18 cellular contexts compared by ENCODE assay signal in the genomic region with DNA sequence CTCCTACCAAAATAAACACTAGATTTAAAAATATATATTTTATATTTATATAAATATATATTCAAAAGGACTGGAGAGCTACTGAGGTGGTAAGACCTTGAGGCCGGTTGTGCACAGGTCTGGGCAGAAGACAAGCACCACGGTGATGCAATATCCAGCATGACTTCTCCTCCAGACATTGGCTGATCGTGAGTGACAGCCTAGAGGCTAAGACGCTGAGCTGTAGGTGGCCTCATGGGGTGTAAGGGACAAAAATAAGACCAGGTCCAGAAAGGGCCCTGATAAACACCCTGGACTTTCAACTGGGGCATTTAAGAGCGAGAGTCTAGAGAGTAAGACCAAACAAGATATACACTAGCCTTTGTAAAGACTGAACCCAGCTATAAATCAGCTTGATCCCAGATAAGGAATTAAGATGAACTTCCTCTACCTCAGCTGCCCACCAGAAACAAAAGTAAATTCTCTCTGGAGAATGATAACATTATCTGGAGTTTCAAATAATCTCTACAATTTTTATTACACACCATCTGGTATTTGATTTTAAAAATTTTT. TPM values are rescaled to one million over a fixed set of nuclear protein-coding genes. Genes with fewer than 3 reads are reported as not detected.
"Had no signal": no experiment of that assay in that cellular context is flagged by ENCODE, and none has a peak within 500 bp of the region (broad histone marks: within the 10 kb centered on the region; RNA-seq: fewer than 3 reads in every experiment).

No MANE protein-coding gene starts in this region.

- H3K27me3 ChIP-seq: body of pancreas, pancreas, thyroid gland had no signal

- H3K9me3 ChIP-seq: body of pancreas, mucosa of descending colon, pancreas, thyroid gland had no signal

- FAIRE-seq: pancreas, urothelium cell line had no signal

- H3K27ac ChIP-seq: body of pancreas, pancreas, WERI-Rb-1 had no signal

- ATAC-seq: activated CD4-positive, alpha-beta T cell treated with anti-CD3 and anti-CD28 coated beads for 36 hours; body of pancreas; mucosa of descending colon; naive thymus-derived CD4-positive, alpha-beta T cell; pancreas had no signal

- DNase-seq: activated CD4-positive, alpha-beta T cell treated with anti-CD3 and anti-CD28 coated beads for 36 hours; activated CD8-positive, alpha-beta memory T cell treated with anti-CD3 and anti-CD28 coated beads for 24 hours; activated gamma-delta T cell treated with Interleukin-2 at 50 U/mL for 16 hours; amygdala; body of pancreas; cortex of kidney; effector memory CD4-positive, alpha-beta T cell; foreskin melanocyte; kidney glomerular epithelial cell; left ventricle myocardium superior; mucosa of descending colon; naive thymus-derived CD4-positive, alpha-beta T cell; pancreas; T1000; thyroid gland; WERI-Rb-1 had no signal

- H3K4me3 ChIP-seq: body of pancreas, mucosa of descending colon, pancreas, thyroid gland had no signal

- H3K36me3 ChIP-seq: pancreas, thyroid gland, WERI-Rb-1 had no signal

RNA-seq across cellular contexts. Expression of a gene that starts 14.2 kb away (rescaled TPM):
- total RNA-seq: activated CD4-positive, alpha-beta T cell treated with anti-CD3 and anti-CD28 coated beads for 36 hours; body of pancreas; fibroblast of lung; left ventricle myocardium superior; mucosa of descending colon; naive thymus-derived CD4-positive, alpha-beta T cell had no signal
- polyA plus RNA-seq: fibroblast of lung; naive thymus-derived CD4-positive, alpha-beta T cell had no signal
